15 cellular contexts compared by ENCODE assay signal in the genomic region with DNA sequence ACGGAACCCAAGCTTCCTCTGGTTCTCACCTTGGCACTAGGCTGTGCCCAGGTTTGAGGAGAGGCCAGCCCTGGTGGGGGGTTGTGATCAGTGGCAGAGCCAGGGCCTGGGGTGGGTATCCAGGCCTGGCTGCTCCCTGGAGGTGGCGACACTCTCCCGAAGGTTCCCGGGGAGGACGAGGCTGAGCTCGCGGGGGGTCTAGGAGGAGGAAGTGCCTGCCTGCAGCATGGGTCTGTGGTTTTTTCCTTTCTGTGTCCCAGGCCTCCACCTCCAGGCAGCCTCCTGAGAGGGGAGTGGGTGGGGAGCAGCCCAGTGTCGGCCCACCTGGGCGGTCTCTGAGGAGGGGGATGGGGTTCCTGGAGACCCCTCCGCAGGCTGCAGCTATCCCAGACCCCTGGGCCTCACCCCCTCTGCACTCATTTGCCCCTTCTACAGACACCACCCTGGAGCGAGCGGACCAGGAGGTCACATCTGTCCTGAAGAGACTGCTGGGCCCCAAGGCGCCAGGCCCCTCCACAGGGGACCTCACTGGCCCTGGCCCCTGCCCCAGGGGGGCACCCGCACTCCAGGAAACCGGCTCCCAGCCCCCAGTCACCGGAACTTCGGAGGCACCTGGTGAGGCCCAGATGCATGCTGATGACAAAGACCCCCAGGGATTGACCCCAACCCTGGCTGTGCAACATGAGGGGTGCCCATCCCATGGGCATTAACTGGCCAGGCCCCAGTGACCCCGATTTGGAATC. TPM values are rescaled to one million over a fixed set of nuclear protein-coding genes. Genes with fewer than 3 reads are reported as not detected.
DNase-seq lines count a peak whose midpoint lies in the region; ATAC-seq and TF ChIP-seq lines count a peak whose summit lies in the region.
"Had no signal": no experiment of that assay in that cellular context is flagged by ENCODE, and none has a peak within 500 bp of the region (broad histone marks: within the 10 kb centered on the region; RNA-seq: fewer than 3 reads in every experiment).

No MANE protein-coding gene starts in this region.

- no peak overlapping the region for H2BK15ac ChIP-seq in neuronal stem cell (ENCODE audit: low read length)

- no peak overlapping the region for H2AFZ ChIP-seq in neuronal stem cell (ENCODE audit: low read length)

- peak overlapping the region; percentile 70 for H2AK5ac ChIP-seq in neuronal stem cell (ENCODE audit: low read depth, low read length)

- peaks cover 1% of the 10 kb centered on the region for H3K9me3 Mint-ChIP-seq in glutamatergic neuron (ENCODE audit: unreplicated experiment)

- H2BK120ac ChIP-seq in neuronal stem cell (ENCODE audit: low read depth, low read length): no peak overlapping the region

- peaks cover 0 to 17% of the 10 kb centered on the region in 2 donors for H3K4me1 ChIP-seq in right atrium auricular region
- H3K4me1 ChIP-seq in neuronal stem cell (ENCODE audit: control insufficient read depth in 2 of 2, insufficient read depth in 1 of 2, low read depth in 1 of 2, low read length in 2 of 2): peaks cover 0 to 2% of the 10 kb centered on the region in 2 donors
- no peaks in the 10 kb centered on the region for H3K4me1 ChIP-seq in aorta (ENCODE audit: control insufficient read depth in 1 of 2, insufficient read depth in 2 of 2, low read length in 2 of 2)

- ATAC-seq in Right ventricle myocardium inferior (no peak), aorta (ENCODE audit: low FRiP score) (no peak)

- H3K4me2 ChIP-seq in neuronal stem cell (ENCODE audit: insufficient read depth, low read length, poor library complexity, severe bottlenecking): no peak overlapping the region

- intact Hi-C loops in Right ventricle myocardium inferior (cut with DNase I): no loop called here
- intact Hi-C loops in aorta (cut with DNase I): no loop called here

- H4K8ac ChIP-seq in neuronal stem cell (ENCODE audit: low read depth, low read length): no peak overlapping the region

- no peak overlapping the region for H2BK12ac ChIP-seq in neuronal stem cell (ENCODE audit: low read length)

- peaks cover 6% of the 10 kb centered on the region for H3K4me1 Mint-ChIP-seq in glutamatergic neuron (ENCODE audit: low read depth, unreplicated experiment)

- H3K36me3 ChIP-seq in right atrium auricular region: peaks cover 2% of the 10 kb centered on the region
- H3K36me3 ChIP-seq in neuronal stem cell (replicated peaks in 1 of 2; ENCODE audit: control insufficient read depth in 2 of 2, insufficient read depth in 2 of 2, low read length in 2 of 2): no peaks in the 10 kb centered on the region
- no peaks in the 10 kb centered on the region for H3K36me3 ChIP-seq in aorta (ENCODE audit: control insufficient read depth in 1 of 2, insufficient read depth in 2 of 2, low read length in 1 of 2)

- H3K23ac ChIP-seq in neuronal stem cell (ENCODE audit: low read depth, low read length, poor library complexity): peak overlapping the region; percentile 80

- H3K14ac ChIP-seq in neuronal stem cell (ENCODE audit: low read length): no peak overlapping the region

- H3K9me3 ChIP-seq in right atrium auricular region (no peaks in the 10 kb centered on the region), neuronal stem cell (replicated peaks in 1 of 2; ENCODE audit: control insufficient read depth in 2 of 2, insufficient read depth in 1 of 2, low read depth in 1 of 2, low read length in 2 of 2) (peaks cover 0 to 9% of the 10 kb centered on the region in 2 donors), aorta (ENCODE audit: control insufficient read depth, low read length) (no peaks in the 10 kb centered on the region)

- H3K4me3 ChIP-seq in right atrium auricular region (no peak overlapping the region), neuronal stem cell (ENCODE audit: low read length in 2 of 2) (no peak overlapping the region), aorta (ENCODE audit: low read length in 2 of 2) (no peak overlapping the region)

- H3K9ac ChIP-seq in neuronal stem cell (ENCODE audit: low read depth, low read length, poor library complexity): no peak overlapping the region

- H3K18ac ChIP-seq in neuronal stem cell (ENCODE audit: low read length): peak overlapping the region; percentile 64

- H3K27me3 Mint-ChIP-seq in glutamatergic neuron (ENCODE audit: unreplicated experiment): peaks cover 4% of the 10 kb centered on the region

- TF ChIP-seq CTCF in right atrium auricular region (IDR thresholded peaks at IDR 0.05): no peak
- TF ChIP-seq CTCF in glutamatergic neuron (IDR thresholded peaks at IDR 0.05; ENCODE audit: partially characterized antibody, unreplicated experiment): no peak

- no peak overlapping the region for H3K27ac Mint-ChIP-seq in glutamatergic neuron (ENCODE audit: unreplicated experiment)

- no peak overlapping the region for H3K4me3 Mint-ChIP-seq in glutamatergic neuron (ENCODE audit: unreplicated experiment)

- H3K36me3 Mint-ChIP-seq in glutamatergic neuron (ENCODE audit: unreplicated experiment): no peaks in the 10 kb centered on the region

- no peak overlapping the region for H3K4ac ChIP-seq in neuronal stem cell (ENCODE audit: low read length)

- peak overlapping the region in 1 of 2 donors; percentile 93 for H3K27ac ChIP-seq in right atrium auricular region
- no peak overlapping the region for H3K27ac ChIP-seq in neuronal stem cell (replicated peaks; ENCODE audit: low read length)
- no peak overlapping the region for H3K27ac ChIP-seq in aorta (ENCODE audit: low read depth in 1 of 2, low read length in 2 of 2)

- DNase-seq in Right ventricle myocardium inferior (ENCODE audit: missing footprints): peak; percentile 55
- DNase-seq in right atrium auricular region (ENCODE audit: low spot score): no peak
- peak; percentile 14 for DNase-seq in glutamatergic neuron
- no peak for DNase-seq in neuronal stem cell (ENCODE audit: low spot score)
- DNase-seq in aorta: peak; percentile 37 to 60
- no peak for DNase-seq in NCI-H446 treated with DMSO at 0.1 percent for 48 hours (lab: John Stamatoyannopoulos, UW)
- no peak for DNase-seq in NCI-H2029 (lab: John Stamatoyannopoulos, UW)
- no peak for DNase-seq in GDM1 (lab: John Stamatoyannopoulos, UW)
- DNase-seq: 8988T, C1 segment of cervical spinal cord, DMS153, Kasumi-1, NCI-H1930, NCI-H2171 treated with DMSO at 0.1 percent for 48 hours, NCI-H510A treated with DMSO at 0.1 percent for 48 hours had no signal

- no peak overlapping the region for H2BK5ac ChIP-seq in neuronal stem cell (ENCODE audit: low read length)

- H3K79me1 ChIP-seq in neuronal stem cell (ENCODE audit: low read depth, low read length): peaks cover 4% of the 10 kb centered on the region

- H3K27me3 ChIP-seq in right atrium auricular region: no peaks in the 10 kb centered on the region
- peaks cover 0 to 3% (median 0%) of the 10 kb centered on the region in 3 experiments for H3K27me3 ChIP-seq in neuronal stem cell (ENCODE audit: control insufficient read depth in 3 of 3, insufficient read depth in 3 of 3, low read depth in 1 of 3, low read length in 3 of 3)
- no peaks in the 10 kb centered on the region for H3K27me3 ChIP-seq in aorta (ENCODE audit: control insufficient read depth in 1 of 2, insufficient read depth in 2 of 2, low read length in 1 of 2)

- no peak overlapping the region for H4K91ac ChIP-seq in neuronal stem cell (ENCODE audit: low read depth, low read length, poor library complexity)

- WGBS in neuronal stem cell (ENCODE audit: extremely low coverage in 2 of 2, insufficient read length in 2 of 2, insufficient replicate concordance in 1 of 2), 2 donors: no CpG with 5 or more reads among the region's 18 CpGs
- 80 to 82% methylated on average over 18 of the region's 18 CpGs for WGBS in aorta, 2 donors

RNA-seq across cellular contexts. Expression of a gene that starts 44.3 kb away (rescaled TPM):
- total RNA-seq in Right ventricle myocardium inferior (7.7 TPM), right atrium auricular region (1 to 10 TPM; 5.5 to 9.8 TPM), glutamatergic neuron (ENCODE audit: unreplicated experiment) (41.0 TPM), aorta (10 to 100 TPM; 16.2 to 20.3 TPM)
- polyA plus RNA-seq in neuronal stem cell (2013, experiment 1 of 2): 13.5 TPM
- polyA plus RNA-seq in neuronal stem cell (2013, experiment 2 of 2): 13.3 TPM
- polyA plus RNA-seq in aorta: 10 to 100 TPM in 1 of 2 donors, 1 to 10 TPM in 1; 5.8 to 12.2 TPM

RNA-seq across cellular contexts. Expression of a gene that starts 54.3 kb away (rescaled TPM):
- total RNA-seq in Right ventricle myocardium inferior (0.38 TPM), right atrium auricular region (not detected), glutamatergic neuron (ENCODE audit: unreplicated experiment) (not detected), aorta (1 to 10 TPM in 1 of 2 donors, under 1 TPM in 1; 0.62 to 2.5 TPM)
- 4.1 TPM for polyA plus RNA-seq in neuronal stem cell (2013, experiment 1 of 2)
- polyA plus RNA-seq in neuronal stem cell (2013, experiment 2 of 2): 3.7 TPM
- not detected for polyA plus RNA-seq in aorta

Comparison
In these comparisons a context has a peak if more than half of its experiments do, and no peak if none do; other contexts are left out.
1. DNase-seq: peak in Right ventricle myocardium inferior (single experiment), glutamatergic neuron (single experiment) and aorta (2 of 2); none in right atrium auricular region (single experiment), neuronal stem cell (single experiment), NCI-H446 treated with DMSO at 0.1 percent for 48 hours (single experiment), NCI-H2029 (single experiment) and GDM1 (single experiment).